24 cellular contexts compared by ENCODE assay signal in the genomic region with DNA sequence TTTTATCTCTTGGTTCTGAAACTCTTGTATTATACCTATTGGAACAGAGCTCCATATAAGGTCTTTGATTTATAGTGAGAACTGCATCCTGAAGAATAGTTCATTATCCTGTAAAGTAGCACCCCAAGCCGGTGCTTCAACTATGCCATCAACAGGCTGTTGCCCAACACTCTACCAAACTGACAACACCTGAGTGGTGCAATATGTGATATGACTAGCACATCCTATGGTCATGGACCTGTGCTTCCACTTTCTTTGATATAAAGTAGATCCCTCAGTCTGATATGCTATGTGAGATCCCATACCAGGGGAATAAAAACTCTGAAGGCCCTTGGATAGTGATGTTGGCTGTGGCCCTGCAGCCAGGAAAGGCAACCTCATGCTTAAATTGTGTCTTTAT. TPM values are rescaled to one million over a fixed set of nuclear protein-coding genes. Genes with fewer than 3 reads are reported as not detected.
"Had no signal": no experiment of that assay in that cellular context is flagged by ENCODE, and none has a peak within 500 bp of the region (broad histone marks: within the 10 kb centered on the region; RNA-seq: fewer than 3 reads in every experiment).

No MANE protein-coding gene starts in this region.

- H3K4me3 Mint-ChIP-seq: activated naive CD4-positive, alpha-beta T cell treated with anti-CD3 and anti-CD28 coated beads, Interleukin-2, amount 10 ng/mL, durations not matched to agents 7 days and 5 days; activated T-cell treated with anti-CD3 and anti-CD28 coated beads, Interleukin-2, amount 50 U/mL, for 24 hours; central memory CD8-positive, alpha-beta T cell; nephron had no signal

- H3K9me3 ChIP-seq: body of pancreas, esophagus squamous epithelium, gastroesophageal sphincter, left ventricle myocardium inferior, neutrophil, ovary, prostate gland, thyroid gland, upper lobe of right lung had no signal

- H3K27ac Mint-ChIP-seq: activated naive CD4-positive, alpha-beta T cell treated with anti-CD3 and anti-CD28 coated beads, Interleukin-2, amount 10 ng/mL, durations not matched to agents 7 days and 5 days; activated T-cell treated with anti-CD3 and anti-CD28 coated beads, Interleukin-2, amount 50 U/mL, for 24 hours; nephron had no signal

- DNase-seq: activated CD4-positive, alpha-beta T cell treated with anti-CD3 and anti-CD28 coated beads, Interleukin-2, amount 50 U/mL, for 1 hour; activated naive CD4-positive, alpha-beta T cell treated with anti-CD3 and anti-CD28 coated beads, Interleukin-2, amount 10 ng/mL, durations not matched to agents 7 days and 5 days; anterior cingulate cortex; body of pancreas; effector memory CD4-positive, alpha-beta T cell; esophagus squamous epithelium; head of caudate nucleus; hypothalamus; left ventricle myocardium inferior; midbrain; ovary; stimulated activated CD4-positive, alpha-beta T cell treated with anti-CD3 and anti-CD28 coated beads, Interleukin-4, amount 100 ng/mL, for 24 hours; stimulated activated naive CD4-positive, alpha-beta T cell treated with Interleukin-2 at 50 U/mL for 16 hours; thyroid gland; upper lobe of right lung had no signal

- H3K4me1 ChIP-seq: body of pancreas, prostate gland, thyroid gland had no signal

- H3K4me3 ChIP-seq: body of pancreas, esophagus squamous epithelium, gastroesophageal sphincter, left ventricle myocardium inferior, ovary, prostate gland, thyroid gland, upper lobe of right lung had no signal

- H3K27me3 ChIP-seq: body of pancreas, gastroesophageal sphincter, ovary, thyroid gland, upper lobe of right lung had no signal

- H3K36me3 ChIP-seq: esophagus squamous epithelium, gastroesophageal sphincter, left ventricle myocardium inferior, neutrophil, ovary, prostate gland, thyroid gland, upper lobe of right lung had no signal

- ATAC-seq: body of pancreas, gastroesophageal sphincter, upper lobe of right lung had no signal

- H3K27me3 Mint-ChIP-seq: central memory CD8-positive, alpha-beta T cell had no signal

- H3K36me3 Mint-ChIP-seq: activated naive CD4-positive, alpha-beta T cell treated with anti-CD3 and anti-CD28 coated beads, Interleukin-2, amount 10 ng/mL, durations not matched to agents 7 days and 5 days had no signal

- H3K27ac ChIP-seq: body of pancreas, esophagus squamous epithelium, gastroesophageal sphincter, left ventricle myocardium inferior, neutrophil, ovary, prostate gland, thyroid gland, upper lobe of right lung had no signal

- H3K9me3 Mint-ChIP-seq: activated naive CD4-positive, alpha-beta T cell treated with anti-CD3 and anti-CD28 coated beads, Interleukin-2, amount 10 ng/mL, durations not matched to agents 7 days and 5 days; central memory CD8-positive, alpha-beta T cell; nephron had no signal

RNA-seq across cellular contexts. Expression of a gene that starts 15.8 kb away (rescaled TPM):
- total RNA-seq: body of pancreas, endothelial cell of umbilical vein, esophagus squamous epithelium, left ventricle myocardium inferior, prostate gland, thyroid gland had no signal
- polyA plus RNA-seq: endothelial cell of umbilical vein, ovary had no signal

RNA-seq across cellular contexts. Expression of a gene that starts 28.9 kb away (rescaled TPM):
- total RNA-seq: body of pancreas, dermis microvascular lymphatic vessel endothelial cell, endothelial cell of umbilical vein, esophagus squamous epithelium, gastroesophageal sphincter, left ventricle myocardium inferior, lung microvascular endothelial cell, ovary, prostate gland, thyroid gland, upper lobe of right lung had no signal
- polyA plus RNA-seq: endothelial cell of umbilical vein, ovary had no signal
